In the genomic region with DNA sequence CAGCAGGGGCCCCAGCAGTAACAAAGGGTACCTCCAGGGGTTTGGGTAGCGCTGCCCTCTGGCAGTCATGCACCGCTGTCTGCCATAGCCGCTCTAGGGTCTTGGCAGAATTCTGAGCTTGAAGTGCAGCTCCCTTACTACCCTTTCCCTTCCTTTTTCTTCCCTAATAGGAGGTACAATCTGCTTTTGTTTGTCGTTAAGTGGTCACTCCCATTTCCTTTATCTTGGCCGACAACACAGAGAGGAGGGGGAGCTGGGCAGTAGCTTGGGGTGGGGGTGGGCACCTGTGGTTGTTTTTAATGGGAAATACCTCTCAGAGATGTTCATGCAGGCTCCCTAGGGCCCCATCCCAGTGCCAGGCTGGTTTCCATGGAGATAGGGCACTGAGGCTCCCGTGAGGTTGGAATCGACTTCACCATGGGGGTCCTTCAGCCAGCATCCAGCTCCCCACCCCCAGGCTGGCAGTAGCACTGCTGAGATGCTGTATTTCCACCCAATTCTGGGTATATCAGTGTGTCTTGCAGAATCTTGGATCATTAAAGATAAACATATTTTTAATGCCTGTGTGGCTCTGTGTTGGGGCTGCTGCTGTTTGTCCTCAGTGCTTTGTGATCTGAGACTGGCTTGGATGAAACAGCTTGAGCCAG, we compare ENCODE assay signal across 14 cellular contexts. TPM values are rescaled to one million over a fixed set of nuclear protein-coding genes. Genes with fewer than 3 reads are reported as not detected.
DNase-seq lines count a peak whose midpoint lies in the region; ATAC-seq, FAIRE-seq and TF ChIP-seq lines count a peak whose summit lies in the region.
"Had no signal": no experiment of that assay in that cellular context is flagged by ENCODE, and none has a peak within 500 bp of the region (broad histone marks: within the 10 kb centered on the region; RNA-seq: fewer than 3 reads in every experiment).

No MANE protein-coding gene starts in this region.

- TF ChIP-seq RAD21 in K562 (CRISPR knock-in tag; conservative IDR thresholded peaks at IDR 0.05 in 1 of 2, IDR thresholded peaks at IDR 0.05 in 1 of 2) = no peak

- H3K9ac ChIP-seq in K562 (ENCODE audit: insufficient read depth in 1 of 2, low read depth in 2 of 2, low read length in 2 of 2) = peak overlapping the region in 1 of 2 experiments; percentile 45; a peak in 1 of 4 replicates

- POLR2A ChIA-PET in K562 (lab: Yijun Ruan, JAX) = interaction anchor here (0.5 to 1.6 kb wide), 4 partner anchors 9 to 103 kb away, joined by 3 to 6 read pairs (median 3); no protein-coding TSS in a partner anchor

- no peak for TF ChIP-seq EP300 in K562 (IDR thresholded peaks at IDR 0.05; ENCODE audit: low read length)
- TF ChIP-seq EP300 in sigmoid colon (IDR thresholded peaks at IDR 0.05) = no peak

- FAIRE-seq in K562 (lab: Jason Lieb, UNC) = no peak
- FAIRE-seq: bronchial epithelial cell had no signal

- H4K20me1 ChIP-seq in GM23338 (replicated peaks; ENCODE audit: insufficient read depth) = no peaks in the 10 kb centered on the region; the same call in none of the 2 replicates
- peaks cover 17% of the 10 kb centered on the region; the same call in 1 of the 2 replicates for H4K20me1 ChIP-seq in K562 (replicated peaks; ENCODE audit: control insufficient read depth, insufficient read depth, low read length)

- no peak overlapping the region for H3K27ac Mint-ChIP-seq in GM23338
- H3K27ac Mint-ChIP-seq: activated naive CD8-positive, alpha-beta T cell treated with anti-CD3 and anti-CD28 coated beads for 36 hours; B cell had no signal

- no peak overlapping the region for H3K27ac ChIP-seq in GM23338 (ENCODE audit: low read depth)
- H3K27ac ChIP-seq in K562 (ENCODE audit: extremely low read depth, low read depth, low read length) = no peak overlapping the region
- peak overlapping the region; percentile 52 for H3K27ac ChIP-seq in mesodermal cell (ENCODE audit: low read depth, low read length, severe bottlenecking)
- no peak overlapping the region for H3K27ac ChIP-seq in left lung
- peak overlapping the region in 1 of 4 donors; percentile 34 for H3K27ac ChIP-seq in sigmoid colon

- H2AFZ ChIP-seq in GM23338 (no peak overlapping the region), K562 (ENCODE audit: low read depth, low read length) (no peak overlapping the region)

- H3K36me3 ChIP-seq in GM23338 (ENCODE audit: insufficient read depth) = no peaks in the 10 kb centered on the region
- H3K36me3 ChIP-seq in K562 (ENCODE audit: control insufficient read depth, insufficient read depth, low read length) = peaks cover 77% of the 10 kb centered on the region; the same call in 2 of the 3 replicates
- peaks cover 67% of the 10 kb centered on the region for H3K36me3 ChIP-seq in mesodermal cell (ENCODE audit: control insufficient read depth, insufficient read depth, low read length)
- peaks cover 0 to 81% of the 10 kb centered on the region in 2 donors for H3K36me3 ChIP-seq in left lung
- peaks cover 21 to 66% (median 37%) of the 10 kb centered on the region in 4 donors for H3K36me3 ChIP-seq in sigmoid colon

- 66% methylated on average over 7 of the region's 7 CpGs for WGBS in K562 (ENCODE audit: insufficient coverage, low coverage, missing lambda C conversion rate)
- WGBS in mesodermal cell (ENCODE audit: insufficient coverage in 2 of 2), 2 experiments = 71 to 75% methylated on average over 4 of the region's 7 CpGs
- WGBS in sigmoid colon, 2 donors = 71 to 78% methylated on average over 7 of the region's 7 CpGs

- 0 out of 2 replicates have a peak, but pooled peaks cover 6% of the 10 kb centered on the region for H3F3A ChIP-seq in GM23338 (replicated peaks; ENCODE audit: low read depth)

- intact Hi-C loops in K562 (cut with micrococcal nuclease) = loop anchor here (10.0 kb wide), 1 partner anchor 456 kb away; no protein-coding TSS in a partner anchor
- intact Hi-C loops in left lung (cut with DNase I) = no loop called here
- intact Hi-C loops in sigmoid colon (cut with DNase I) = loop anchor here (10.0 kb wide), 1 partner anchor 106 kb away; no protein-coding TSS in a partner anchor

- no peaks in the 10 kb centered on the region for H3K9me2 ChIP-seq in GM23338 (ENCODE audit: insufficient read depth)

- H3K4me3 Mint-ChIP-seq in GM23338 = peak overlapping the region; percentile 14; the same call in 1 of the 3 replicates
- H3K4me3 Mint-ChIP-seq: activated naive CD8-positive, alpha-beta T cell treated with anti-CD3 and anti-CD28 coated beads for 36 hours; B cell; T-cell had no signal

- peak; percentile 52 for DNase-seq in GM23338 (ENCODE audit: low spot score)
- peak; percentile 87 for DNase-seq in NCI-H1092 treated with DMSO at 0.1 percent for 48 hours (lab: John Stamatoyannopoulos, UW)
- no peak for DNase-seq in K562 (ENCODE audit: extremely low read depth in 1 of 4, low spot score in 3 of 4)
- DNase-seq in left lung = no peak
- DNase-seq in superior temporal gyrus (ENCODE audit: extremely low spot score) = no peak
- no peak for DNase-seq in sigmoid colon
- DNase-seq: activated CD4-positive, CD25-positive, alpha-beta regulatory T cell; activated naive CD8-positive, alpha-beta T cell treated with anti-CD3 and anti-CD28 coated beads for 36 hours; NCI-H2171 treated with DMSO at 0.1 percent for 48 hours; stimulated activated CD4-positive, alpha-beta T cell treated with anti-CD3 and anti-CD28 coated beads, Interleukin-4, amount 100 ng/mL, for 24 hours; T-cell had no signal

- no peaks in the 10 kb centered on the region for H3K9me1 ChIP-seq in K562 (ENCODE audit: control insufficient read depth, insufficient read depth, low read length)

- H3K27me3 Mint-ChIP-seq in GM23338 (ENCODE audit: insufficient read depth, low read depth, poor library complexity) = peaks cover 8% of the 10 kb centered on the region
- H3K27me3 Mint-ChIP-seq: activated naive CD8-positive, alpha-beta T cell treated with anti-CD3 and anti-CD28 coated beads for 36 hours; B cell; T-cell had no signal

- CTCF ChIA-PET in K562 (lab: Yijun Ruan, JAX; ENCODE audit: low intra/inter-chr PET ratio) = no interaction called here

- peak overlapping the region; percentile 60 for H3K4me2 ChIP-seq in GM23338
- no peak overlapping the region for H3K4me2 ChIP-seq in K562 (ENCODE audit: insufficient read depth, low read length)

- no peak overlapping the region for H3K4me3 ChIP-seq in GM23338
- H3K4me3 ChIP-seq in K562 = no peak overlapping the region
- no peak overlapping the region for H3K4me3 ChIP-seq in mesodermal cell (ENCODE audit: extremely low read depth, insufficient read depth, low read length, poor library complexity, severe bottlenecking)
- no peak overlapping the region for H3K4me3 ChIP-seq in left lung
- no peak overlapping the region for H3K4me3 ChIP-seq in sigmoid colon

- H3K9me3 ChIP-seq in K562 (replicated peaks; ENCODE audit: control insufficient read depth, insufficient read depth, low read depth, low read length) = no peaks in the 10 kb centered on the region
- H3K9me3 ChIP-seq in mesodermal cell (ENCODE audit: control insufficient read depth, low read length) = no peaks in the 10 kb centered on the region
- no peaks in the 10 kb centered on the region for H3K9me3 ChIP-seq in left lung
- no peaks in the 10 kb centered on the region for H3K9me3 ChIP-seq in sigmoid colon

- BruUV-seq in K562 (replicated peaks; lab: Mats Ljungman, UMichigan) = no TSS peak

- peaks cover 19% of the 10 kb centered on the region for H3K4me1 Mint-ChIP-seq in GM23338
- H3K4me1 Mint-ChIP-seq: activated naive CD8-positive, alpha-beta T cell treated with anti-CD3 and anti-CD28 coated beads for 36 hours had no signal

- TF ChIP-seq CTCF in GM23338 (conservative IDR thresholded peaks at IDR 0.05; ENCODE audit: low read depth in 2 of 2) = no peak
- TF ChIP-seq CTCF in K562 (IDR thresholded peaks at IDR 0.05 in 2 of 3, conservative IDR thresholded peaks at IDR 0.05 in 1 of 3; ENCODE audit: insufficient read depth in 2 of 3, low read depth in 1 of 3, low read length in 3 of 3) = no peak
- TF ChIP-seq CTCF in left lung (IDR thresholded peaks at IDR 0.05) = no peak
- no peak for TF ChIP-seq CTCF in sigmoid colon (IDR thresholded peaks at IDR 0.05)

- H3K9me3 Mint-ChIP-seq in GM23338 = no peaks in the 10 kb centered on the region
- H3K9me3 Mint-ChIP-seq: activated naive CD8-positive, alpha-beta T cell treated with anti-CD3 and anti-CD28 coated beads for 36 hours; T-cell had no signal

- no peaks in the 10 kb centered on the region for H3K79me2 ChIP-seq in GM23338 (replicated peaks; ENCODE audit: insufficient read depth)
- no peaks in the 10 kb centered on the region for H3K79me2 ChIP-seq in K562 (ENCODE audit: control insufficient read depth, insufficient read depth, low read length)

- H3K27me3 ChIP-seq in GM23338 (ENCODE audit: insufficient read depth) (no peaks in the 10 kb centered on the region), K562 (ENCODE audit: control insufficient read depth in 2 of 2, insufficient read depth in 2 of 2, low read length in 2 of 2) (no peaks in the 10 kb centered on the region), left lung (no peaks in the 10 kb centered on the region), sigmoid colon (no peaks in the 10 kb centered on the region)

- in situ Hi-C loops in K562 (cut with MboI) = no loop called here

- peaks cover 16% of the 10 kb centered on the region; the same call in 2 of the 3 replicates for H3K36me3 Mint-ChIP-seq in GM23338 (ENCODE audit: low read depth)

- no peak for TF ChIP-seq POLR2A in K562 (conservative IDR thresholded peaks at IDR 0.05)
- no peak for TF ChIP-seq POLR2A in sigmoid colon (IDR thresholded peaks at IDR 0.05)

- H3K4me1 ChIP-seq in GM23338 (ENCODE audit: insufficient read depth) (peaks cover 17% of the 10 kb centered on the region), K562 (replicated peaks in 1 of 2; ENCODE audit: control insufficient read depth in 2 of 2, insufficient read depth in 2 of 2, low read length in 2 of 2) (peaks cover 2 to 16% of the 10 kb centered on the region in 2 experiments; a peak in 4 of 5 replicates), mesodermal cell (ENCODE audit: control insufficient read depth, insufficient read depth, low read length, poor library complexity, severe bottlenecking) (no peaks in the 10 kb centered on the region), left lung (no peaks in the 10 kb centered on the region), sigmoid colon (peaks cover 0 to 26% (median 15%) of the 10 kb centered on the region in 4 donors)

- peak; percentile 15 for ATAC-seq in GM23338
- ATAC-seq in K562 = no peak
- ATAC-seq in left lung = no peak
- ATAC-seq: T-cell had no signal

RNA-seq across cellular contexts. Expression of a gene that starts 18.6 kb away (rescaled TPM):
- total RNA-seq in GM23338 (2014; rRNA removed; shearing (Covaris generic)) = 17.6 and 18.0 TPM in 2 replicates
- 21.1 and 21.4 TPM in 2 replicates for polyA plus RNA-seq in GM23338 (2016; fragmentation: Nextera tagmentation; extraction: Ambion mirVana)
- total RNA-seq in K562 (2011; cell fraction: chromatin; rRNA removed; ENCODE audit: low replicate concordance) = 2.3 and 8.0 TPM in 2 replicates
- total RNA-seq in K562 (2011; cell fraction: nucleolus; rRNA removed) = 14.3 and 16.6 TPM in 2 replicates
- total RNA-seq in K562 (2011; cell fraction: nucleoplasm; rRNA removed) = 11.5 and 13.2 TPM in 2 replicates
- total RNA-seq in K562 (2014; rRNA removed) = 30.8 and 43.7 TPM in 2 replicates
- total RNA-seq in K562 (2014; rRNA removed; fragmentation: Illumina TruSeq; extraction: Trizol) = 28.3 and 31.8 TPM in 2 replicates
- 36.8 and 38.6 TPM in 2 replicates for total RNA-seq in K562 (2015; rRNA removed; fragmentation: Illumina TruSeq; extraction: Trizol)
- 26.0 and 26.8 TPM in 2 replicates for total RNA-seq in K562 (2021)
- 45.2 and 55.1 TPM in 2 replicates for polyA plus RNA-seq in K562 (2011; rRNA removed)
- polyA plus RNA-seq in K562 (2011; cell fraction: cytosol; rRNA removed) = 63.9 and 67.1 TPM in 2 replicates
- 19.8 and 25.9 TPM in 2 replicates for polyA plus RNA-seq in K562 (2011; cell fraction: nucleus; rRNA removed)
- polyA plus RNA-seq in K562 (2012) = 45.2 and 53.6 TPM in 2 replicates
- 63.1 and 73.7 TPM in 2 replicates for polyA plus RNA-seq in K562 (2014; fragmentation: Illumina TruSeq; extraction: Trizol)
- polyA plus RNA-seq in K562 (2014; fragmentation: Nextera tagmentation; extraction: Ambion mirVana) = 100 to 1,000 TPM in 1 of 2 experiments, 10 to 100 TPM in 1; 85.0 to 114 TPM
- polyA plus RNA-seq in K562 (2014; rRNA removed) = 40.5 and 45.9 TPM in 2 replicates
- 12.1 and 13.5 TPM in 2 replicates for polyA minus RNA-seq in K562 (2011; rRNA and poly(A)+ RNA removed)
- polyA minus RNA-seq in K562 (2011; cell fraction: cytosol; rRNA and poly(A)+ RNA removed) = 12.3 and 12.8 TPM in 2 replicates
- 3.8 and 5.9 TPM in 2 replicates for polyA minus RNA-seq in K562 (2011; cell fraction: nucleus; rRNA and poly(A)+ RNA removed)
- 52.9 TPM for polyA plus RNA-seq in mesodermal cell (2013, experiment 1 of 2)
- polyA plus RNA-seq in mesodermal cell (2013, experiment 2 of 2) = 44.5 TPM
- 10 to 100 TPM; 18.2 to 21.5 TPM for total RNA-seq in left lung
- total RNA-seq in sigmoid colon = 10 to 100 TPM; 16.0 to 36.4 (median 22.0) TPM
- polyA plus RNA-seq in sigmoid colon = 10 to 100 TPM; 13.8 to 54.0 (median 30.3) TPM

RNA-seq across cellular contexts. Expression of a gene that starts 48.1 kb away (rescaled TPM):
- total RNA-seq in GM23338 (2014; rRNA removed; shearing (Covaris generic)) = 36.4 and 38.0 TPM in 2 replicates
- polyA plus RNA-seq in GM23338 (2016; fragmentation: Nextera tagmentation; extraction: Ambion mirVana) (7.3 and 9.9 TPM in 2 replicates), K562 (2011; rRNA removed) (42.6 and 48.8 TPM in 2 replicates), K562 (2014; fragmentation: Illumina TruSeq; extraction: Trizol) (60.3 and 61.9 TPM in 2 replicates), K562 (2014; fragmentation: Nextera tagmentation; extraction: Ambion mirVana) (1 to 10 TPM; 2.9 to 5.5 TPM), K562 (2014; rRNA removed) (55.3 and 55.9 TPM in 2 replicates), sigmoid colon (10 to 100 TPM in 1 of 3 donors, 1 to 10 TPM in 2; 4.2 to 27.0 (median 4.8) TPM)
- total RNA-seq in K562 (2011; cell fraction: chromatin; rRNA removed; ENCODE audit: low replicate concordance) = 145 and 164 TPM in 2 replicates
- 88.0 and 89.7 TPM in 2 replicates for total RNA-seq in K562 (2011; cell fraction: nucleolus; rRNA removed)
- total RNA-seq in K562 (2011; cell fraction: nucleoplasm; rRNA removed) = 125 and 166 TPM in 2 replicates
- total RNA-seq in K562 (2014; rRNA removed) (43.9 and 49.9 TPM in 2 replicates), K562 (2014; rRNA removed; fragmentation: Illumina TruSeq; extraction: Trizol) (49.5 and 50.9 TPM in 2 replicates), K562 (2015; rRNA removed; fragmentation: Illumina TruSeq; extraction: Trizol) (49.4 and 50.4 TPM in 2 replicates), K562 (2021) (57.7 and 63.5 TPM in 2 replicates), left lung (10 to 100 TPM; 36.1 to 36.7 TPM), sigmoid colon (10 to 100 TPM; 30.8 to 33.5 (median 33.3) TPM)
- polyA plus RNA-seq in K562 (2011; cell fraction: cytosol; rRNA removed) = 26.9 and 37.2 TPM in 2 replicates
- polyA plus RNA-seq in K562 (2011; cell fraction: nucleus; rRNA removed) = 178 and 187 TPM in 2 replicates
- polyA plus RNA-seq in K562 (2012) = 43.6 and 44.4 TPM in 2 replicates
- polyA minus RNA-seq in K562 (2011; rRNA and poly(A)+ RNA removed) = 32.4 and 38.8 TPM in 2 replicates
- polyA minus RNA-seq in K562 (2011; cell fraction: cytosol; rRNA and poly(A)+ RNA removed) = 14.8 and 19.9 TPM in 2 replicates
- 21.1 and 34.2 TPM in 2 replicates for polyA minus RNA-seq in K562 (2011; cell fraction: nucleus; rRNA and poly(A)+ RNA removed)
- 31.8 TPM for polyA plus RNA-seq in mesodermal cell (2013, experiment 1 of 2)
- polyA plus RNA-seq in mesodermal cell (2013, experiment 2 of 2) = 27.8 TPM

Comparison
In these comparisons a context has a peak if more than half of its experiments do, and no peak if none do; other contexts are left out.
1. DNase-seq: peak in GM23338 (single experiment) and NCI-H1092 treated with DMSO at 0.1 percent for 48 hours (single experiment); none in K562 (0 of 4), left lung (0 of 2), superior temporal gyrus (single experiment) and sigmoid colon (single experiment).
2. intact Hi-C loops: an anchor here in K562 (10.0 kb wide) and sigmoid colon (10.0 kb wide); none called in left lung.